ENCODE assay signal across 10 cellular contexts in genomic region chr2:9287400-9288059, GRCh38.
DNase-seq lines count a peak whose midpoint lies in the region; ATAC-seq lines count a peak whose summit lies in the region.
"Had no signal": no experiment of that assay in that cellular context is flagged by ENCODE, and none has a peak within 500 bp of the region (broad histone marks: within the 10 kb centered on the region; RNA-seq: fewer than 3 reads in every experiment).

No MANE protein-coding gene starts in this region.

- no peaks in the 10 kb centered on the region for H3K4me1 Mint-ChIP-seq in activated T-helper 1 cell treated with anti-CD3 and anti-CD28 coated beads, Interleukin-12 subunit alpha, Interleukin-12 subunit beta, Interleukin-2, Interleukin-4 antibody, amounts not matched to agents 30 ng/mL and 10 ng/mL and 1 ng/mL, durations not matched to agents 14 hours and 24 hours and 36 hours (ENCODE audit: low read depth)

- H3K27me3 Mint-ChIP-seq in activated T-helper 1 cell treated with anti-CD3 and anti-CD28 coated beads, Interleukin-12 subunit alpha, Interleukin-12 subunit beta, Interleukin-2, Interleukin-4 antibody, amounts not matched to agents 30 ng/mL and 10 ng/mL and 1 ng/mL, durations not matched to agents 14 hours and 24 hours and 36 hours (ENCODE audit: insufficient read depth), result peaks cover 12% of the 10 kb centered on the region

- DNase-seq in GM04503 (ENCODE audit: low read depth) (peak; percentile 98), RPMI7951 (ENCODE audit: low read depth) (peak; percentile 100), epithelial cell of prostate (ENCODE audit: low read depth, low spot score) (peak; percentile 97), renal cortical epithelial cell (ENCODE audit: low read depth) (peak; percentile 100), NCI-H187 (lab: John Stamatoyannopoulos, UW) (no peak), ureter (ENCODE audit: low spot score) (no peak)
- DNase-seq in activated T-helper 1 cell treated with anti-CD3 and anti-CD28 coated beads, Interleukin-12 subunit alpha, Interleukin-12 subunit beta, Interleukin-2, Interleukin-4 antibody, amounts not matched to agents 30 ng/mL and 10 ng/mL and 1 ng/mL, durations not matched to agents 14 hours and 24 hours and 36 hours (ENCODE audit: low spot score), result no peak
- DNase-seq: activated effector memory CD4-positive, alpha-beta T cell treated with Interleukin-2 at 50 U/mL for 16 hours; gastrocnemius medialis had no signal

- no peak overlapping the region for H3K27ac Mint-ChIP-seq in activated T-helper 1 cell treated with anti-CD3 and anti-CD28 coated beads, Interleukin-12 subunit alpha, Interleukin-12 subunit beta, Interleukin-2, Interleukin-4 antibody, amounts not matched to agents 30 ng/mL and 10 ng/mL and 1 ng/mL, durations not matched to agents 14 hours and 24 hours and 36 hours

- no peak overlapping the region for H3K4me3 Mint-ChIP-seq in activated T-helper 1 cell treated with anti-CD3 and anti-CD28 coated beads, Interleukin-12 subunit alpha, Interleukin-12 subunit beta, Interleukin-2, Interleukin-4 antibody, amounts not matched to agents 30 ng/mL and 10 ng/mL and 1 ng/mL, durations not matched to agents 14 hours and 24 hours and 36 hours

- intact Hi-C loops in activated T-helper 1 cell treated with anti-CD3 and anti-CD28 coated beads, Interleukin-12 subunit alpha, Interleukin-12 subunit beta, Interleukin-2, Interleukin-4 antibody, amounts not matched to agents 30 ng/mL and 10 ng/mL and 1 ng/mL, durations not matched to agents 14 hours and 24 hours and 36 hours (cut with micrococcal nuclease), result no loop called here

- H3K36me3 Mint-ChIP-seq in activated T-helper 1 cell treated with anti-CD3 and anti-CD28 coated beads, Interleukin-12 subunit alpha, Interleukin-12 subunit beta, Interleukin-2, Interleukin-4 antibody, amounts not matched to agents 30 ng/mL and 10 ng/mL and 1 ng/mL, durations not matched to agents 14 hours and 24 hours and 36 hours (ENCODE audit: low read depth), result no peaks in the 10 kb centered on the region

- no peak for ATAC-seq in HG02970 (IDR thresholded peaks at IDR 0.05; ENCODE audit: low FRiP score, unreplicated experiment)
- ATAC-seq: gastrocnemius medialis had no signal

- peak overlapping the region; percentile 100 for H3K27ac ChIP-seq in epithelial cell of prostate
- H3K27ac ChIP-seq: gastrocnemius medialis had no signal

- H3K9me3 Mint-ChIP-seq in activated T-helper 1 cell treated with anti-CD3 and anti-CD28 coated beads, Interleukin-12 subunit alpha, Interleukin-12 subunit beta, Interleukin-2, Interleukin-4 antibody, amounts not matched to agents 30 ng/mL and 10 ng/mL and 1 ng/mL, durations not matched to agents 14 hours and 24 hours and 36 hours, result no peaks in the 10 kb centered on the region

Comparison
In these comparisons a context has a peak if more than half of its experiments do, and no peak if none do; other contexts are left out.
1. DNase-seq: peak in GM04503 (single experiment), RPMI7951 (single experiment), epithelial cell of prostate (single experiment) and renal cortical epithelial cell (single experiment); none in NCI-H187 (0 of 2), activated T-helper 1 cell treated with anti-CD3 and anti-CD28 coated beads, Interleukin-12 subunit alpha, Interleukin-12 subunit beta, Interleukin-2, Interleukin-4 antibody, amounts not matched to agents 30 ng/mL and 10 ng/mL and 1 ng/mL, durations not matched to agents 14 hours and 24 hours and 36 hours (single experiment) and ureter (single experiment).